Comparison of ENCODE assay signal across 17 cellular contexts in the genomic region with DNA sequence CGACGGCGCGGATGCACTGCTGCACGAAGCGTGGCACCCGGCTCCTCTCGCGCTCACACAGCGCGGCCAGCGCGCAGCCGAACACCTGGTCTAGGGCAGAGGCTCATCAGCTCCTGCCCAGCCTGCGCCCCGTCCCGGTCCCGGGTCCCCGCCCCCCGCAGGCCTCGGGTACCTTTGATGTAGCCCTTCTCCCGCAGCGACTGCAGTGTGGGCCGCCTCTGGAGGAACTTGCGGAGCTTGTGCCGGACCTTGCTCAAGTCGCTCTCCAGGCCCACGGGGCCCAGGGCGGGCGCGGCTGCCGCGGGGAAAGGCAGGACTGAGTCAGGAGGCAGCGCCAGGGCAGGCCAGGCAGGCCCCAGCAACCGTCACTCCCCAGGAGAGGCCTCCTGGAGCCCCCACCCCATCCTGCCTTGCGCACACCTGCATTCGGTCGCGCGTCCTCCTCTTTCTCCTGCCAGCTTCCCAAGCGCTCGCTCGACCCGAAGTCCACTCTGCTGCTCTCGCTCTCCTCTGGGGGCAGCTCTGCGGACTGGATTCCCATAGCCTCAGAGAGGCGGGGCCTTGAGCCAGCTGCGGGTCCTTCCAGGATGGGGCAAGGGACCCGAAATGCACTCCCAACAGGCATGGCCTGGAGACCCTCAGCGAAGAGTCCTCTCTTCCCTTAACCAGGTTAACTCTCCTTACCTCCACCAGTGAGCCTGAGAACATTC. TPM values are rescaled to one million over a fixed set of nuclear protein-coding genes. Genes with fewer than 3 reads are reported as not detected.
DNase-seq lines count a peak whose midpoint lies in the region; ATAC-seq and TF ChIP-seq lines count a peak whose summit lies in the region.
"Had no signal": no experiment of that assay in that cellular context is flagged by ENCODE, and none has a peak within 500 bp of the region (broad histone marks: within the 10 kb centered on the region; RNA-seq: fewer than 3 reads in every experiment).

No MANE protein-coding gene starts in this region.

- H3K27ac Mint-ChIP-seq in GM23338 = no peak overlapping the region
- peak overlapping the region; percentile 49 for H3K27ac Mint-ChIP-seq in progenitor cell of endocrine pancreas
- H3K27ac Mint-ChIP-seq in activated CD4-positive, alpha-beta T cell treated with anti-CD3 and anti-CD28 coated beads, Interleukin-2, amount 10 ng/mL, durations not matched to agents 7 days and 5 days = no peak overlapping the region

- no peaks in the 10 kb centered on the region for H3K9me2 ChIP-seq in GM23338 (ENCODE audit: insufficient read depth)

- DNase-seq in GM23338 (ENCODE audit: low spot score) (peak; percentile 47), lower lobe of right lung (no peak), progenitor cell of endocrine pancreas (ENCODE audit: low spot score, unreplicated experiment) (no peak), DMS 273 (lab: John Stamatoyannopoulos, UW; ENCODE audit: unreplicated experiment) (no peak)
- DNase-seq in activated CD4-positive, alpha-beta T cell treated with anti-CD3 and anti-CD28 coated beads, Interleukin-2, amount 10 ng/mL, durations not matched to agents 7 days and 5 days = no peak
- DNase-seq: C1 segment of cervical spinal cord, KG1, MV-4-11, NCI-H1417, NCI-H187, NCI-H2227 treated with DMSO at 0.1 percent for 48 hours, NCI-H510A treated with DMSO at 0.1 percent for 48 hours, NCI-H774, SHP77 had no signal

- H3K4me3 ChIP-seq in GM23338 (no peak overlapping the region), lower lobe of right lung (no peak overlapping the region)
- H3K4me3 ChIP-seq: SK-N-MC had no signal

- H3K27ac ChIP-seq in GM23338 (ENCODE audit: low read depth) (no peak overlapping the region), VCaP (peak overlapping the region; percentile 22), lower lobe of right lung (no peak overlapping the region)
- H3K27ac ChIP-seq: SK-N-MC had no signal

- ATAC-seq in GM23338 = peak; percentile 21
- ATAC-seq in lower lobe of right lung = peak; percentile 4 to 14
- no peak for ATAC-seq in GM21825 (IDR thresholded peaks at IDR 0.05; ENCODE audit: unreplicated experiment)

- intact Hi-C loops in lower lobe of right lung (cut with DNase I) = no loop called here

- H3K9me3 ChIP-seq in lower lobe of right lung = no peaks in the 10 kb centered on the region

- H3K27me3 Mint-ChIP-seq in GM23338 (ENCODE audit: insufficient read depth, low read depth, poor library complexity) (peaks cover 20% of the 10 kb centered on the region), progenitor cell of endocrine pancreas (peaks cover 12% of the 10 kb centered on the region)
- no peaks in the 10 kb centered on the region for H3K27me3 Mint-ChIP-seq in activated CD4-positive, alpha-beta T cell treated with anti-CD3 and anti-CD28 coated beads, Interleukin-2, amount 10 ng/mL, durations not matched to agents 7 days and 5 days

- no peaks in the 10 kb centered on the region for H4K20me1 ChIP-seq in GM23338 (replicated peaks; ENCODE audit: insufficient read depth)

- no peak overlapping the region for H2AFZ ChIP-seq in GM23338

- H3K9me3 Mint-ChIP-seq in GM23338 (no peaks in the 10 kb centered on the region), progenitor cell of endocrine pancreas (ENCODE audit: low read depth) (no peaks in the 10 kb centered on the region)
- H3K9me3 Mint-ChIP-seq in activated CD4-positive, alpha-beta T cell treated with anti-CD3 and anti-CD28 coated beads, Interleukin-2, amount 10 ng/mL, durations not matched to agents 7 days and 5 days = no peaks in the 10 kb centered on the region

- H3K4me1 Mint-ChIP-seq in GM23338 (peaks cover 3% of the 10 kb centered on the region), progenitor cell of endocrine pancreas (ENCODE audit: low read depth) (peaks cover 1% of the 10 kb centered on the region)
- peaks cover under 1% of the 10 kb centered on the region for H3K4me1 Mint-ChIP-seq in activated CD4-positive, alpha-beta T cell treated with anti-CD3 and anti-CD28 coated beads, Interleukin-2, amount 10 ng/mL, durations not matched to agents 7 days and 5 days

- no peak overlapping the region for H3K4me2 ChIP-seq in GM23338

- H3F3A ChIP-seq in GM23338 (replicated peaks; ENCODE audit: low read depth) = no peaks in the 10 kb centered on the region

- H3K36me3 ChIP-seq in GM23338 (ENCODE audit: insufficient read depth) (no peaks in the 10 kb centered on the region), lower lobe of right lung (peaks cover 81% of the 10 kb centered on the region)

- H3K4me1 ChIP-seq in GM23338 (ENCODE audit: insufficient read depth) (peaks cover 6% of the 10 kb centered on the region; the same call in 1 of the 2 replicates), lower lobe of right lung (peaks cover 9% of the 10 kb centered on the region)

- CTCF ChIA-PET in activated CD4-positive, alpha-beta T cell treated with anti-CD3 and anti-CD28 coated beads, Interleukin-2, amount 10 ng/mL, durations not matched to agents 7 days and 5 days (lab: Charles Lee) = interaction anchor here (0.6 kb wide), 1 partner anchor 199 kb away, joined by 5 read pairs; no protein-coding TSS in a partner anchor

- H3K4me3 Mint-ChIP-seq in GM23338 (no peak overlapping the region; the same call in 2 of the 3 replicates), progenitor cell of endocrine pancreas (ENCODE audit: low read depth) (no peak overlapping the region)
- H3K4me3 Mint-ChIP-seq in activated CD4-positive, alpha-beta T cell treated with anti-CD3 and anti-CD28 coated beads, Interleukin-2, amount 10 ng/mL, durations not matched to agents 7 days and 5 days = no peak overlapping the region

- no peak for TF ChIP-seq CTCF in GM23338 (conservative IDR thresholded peaks at IDR 0.05; ENCODE audit: low read depth in 2 of 2)
- no peak for TF ChIP-seq CTCF in VCaP (conservative IDR thresholded peaks at IDR 0.05)
- TF ChIP-seq CTCF in lower lobe of right lung (IDR thresholded peaks at IDR 0.05) = no peak
- TF ChIP-seq CTCF in progenitor cell of endocrine pancreas (IDR thresholded peaks at IDR 0.05; ENCODE audit: unreplicated experiment) = no peak

- H3K27me3 ChIP-seq in GM23338 (ENCODE audit: insufficient read depth) (no peaks in the 10 kb centered on the region), lower lobe of right lung (ENCODE audit: low read depth) (no peaks in the 10 kb centered on the region)

- H3K36me3 Mint-ChIP-seq in GM23338 (ENCODE audit: low read depth) = peaks cover 8% of the 10 kb centered on the region; the same call in 2 of the 3 replicates
- peaks cover 8% of the 10 kb centered on the region for H3K36me3 Mint-ChIP-seq in progenitor cell of endocrine pancreas (ENCODE audit: insufficient read depth)
- peaks cover 30% of the 10 kb centered on the region for H3K36me3 Mint-ChIP-seq in activated CD4-positive, alpha-beta T cell treated with anti-CD3 and anti-CD28 coated beads, Interleukin-2, amount 10 ng/mL, durations not matched to agents 7 days and 5 days (ENCODE audit: low read depth)

- POLR2A ChIA-PET in activated CD4-positive, alpha-beta T cell treated with anti-CD3 and anti-CD28 coated beads, Interleukin-2, amount 10 ng/mL, durations not matched to agents 7 days and 5 days (lab: Charles Lee) = no interaction called here

- H3K79me2 ChIP-seq in GM23338 (replicated peaks; ENCODE audit: insufficient read depth) = no peaks in the 10 kb centered on the region

TF ChIP-seq in GM23338, 12 proteins besides CTCF, POLR2A, EP300 and RAD21 (continues in another document):
- TF ChIP-seq STAT1 (IDR thresholded peaks at IDR 0.05; ENCODE audit: unreplicated experiment) (no peak), ETS1 (IDR thresholded peaks at IDR 0.05) (no peak), JUNB (IDR thresholded peaks at IDR 0.05; ENCODE audit: unreplicated experiment) (no peak), NANOG (IDR thresholded peaks at IDR 0.05; ENCODE audit: borderline replicate concordance) (no peak), ZNF114 (CRISPR knock-in tag; IDR thresholded peaks at IDR 0.05) (no peak), ZNF331 (CRISPR knock-in tag; IDR thresholded peaks at IDR 0.05; ENCODE audit: low read depth) (no peak), CREB1 (CRISPR knock-in tag; IDR thresholded peaks at IDR 0.05; ENCODE audit: low read depth) (no peak)

RNA-seq across cellular contexts. Expression of gene ARHGAP27, which starts 36.0 kb away (rescaled TPM):
- total RNA-seq in GM23338 (2014; rRNA removed; shearing (Covaris generic)) = 14.3 and 17.7 TPM in 2 replicates
- 5.3 and 5.9 TPM in 2 replicates for polyA plus RNA-seq in GM23338 (2016; fragmentation: Nextera tagmentation; extraction: Ambion mirVana)
- total RNA-seq in lower lobe of right lung (71.0 TPM), progenitor cell of endocrine pancreas (7.6 and 12.7 TPM in 2 replicates)
- 10 to 100 TPM; 85.3 to 93.5 TPM for total RNA-seq in activated CD4-positive, alpha-beta T cell treated with anti-CD3 and anti-CD28 coated beads, Interleukin-2, amount 10 ng/mL, durations not matched to agents 7 days and 5 days
